28 cellular contexts compared by ENCODE assay signal in genomic region chr17:81234506-81234855, GRCh38.
"Had no signal": no experiment of that assay in that cellular context is flagged by ENCODE, and none has a peak within 500 bp of the region (broad histone marks: within the 10 kb centered on the region; RNA-seq: fewer than 3 reads in every experiment).

No MANE protein-coding gene starts in this region.

- H3K9me3 ChIP-seq: gastroesophageal sphincter, left lung, lower lobe of right lung, pancreas, psoas muscle, testis, uterus had no signal

- H3K9me3 Mint-ChIP-seq: activated B cell treated with CpG ODN at 0.5 μM for 24 hours; activated CD8-positive, alpha-beta T cell treated with anti-CD3 and anti-CD28 coated beads for 36 hours; activated naive CD4-positive, alpha-beta T cell treated with anti-CD3 and anti-CD28 coated beads, Interleukin-2, amount 10 ng/mL, durations not matched to agents 7 days and 5 days; nephron; T-cell; T-helper 2 cell treated with Interferon-gamma antibody and Interleukin-4, amounts not matched to agents 5 μg/mL and 100 μg/mL, for 36 hours had no signal

- H3K27ac ChIP-seq: gastroesophageal sphincter, left lung, lower lobe of right lung, pancreas, psoas muscle, testis, uterus had no signal

- H3K27me3 ChIP-seq: gastroesophageal sphincter, left lung, pancreas, testis, uterus had no signal

- DNase-seq: activated B cell treated with CpG ODN at 0.5 μM for 24 hours; activated CD4-positive, alpha-beta T cell treated with anti-CD3 and anti-CD28 coated beads, Interleukin-2, amount 50 U/mL, for 1 hour; activated CD8-positive, alpha-beta T cell treated with anti-CD3 and anti-CD28 coated beads for 36 hours; activated effector memory CD4-positive, alpha-beta T cell treated with Interleukin-2 at 50 U/mL for 16 hours; activated naive CD4-positive, alpha-beta T cell treated with anti-CD3 and anti-CD28 coated beads, Interleukin-2, amount 10 ng/mL, durations not matched to agents 7 days and 5 days; activated T-cell treated with anti-CD3 and anti-CD28 coated beads, Interleukin-2, amount 50 U/mL, for 48 hours; amniotic stem cell; dermis blood vessel endothelial cell; effector CD4-positive, alpha-beta T cell; erythroblast; hypothalamus; kidney glomerular epithelial cell; lower lobe of right lung; mesenchymal stem cell; nucleus accumbens; stimulated activated CD4-positive, alpha-beta T cell treated with anti-CD3 and anti-CD28 coated beads, Interleukin-15, amount 100 ng/mL, for 24 hours; stimulated activated CD4-positive, alpha-beta T cell treated with anti-CD3 and anti-CD28 coated beads, Interleukin-2, amount 100 ng/mL, for 24 hours; stimulated activated naive CD4-positive, alpha-beta T cell; T-cell; testis; trophoblast cell; uterus had no signal

- H3K27ac Mint-ChIP-seq: activated B cell treated with CpG ODN at 0.5 μM for 24 hours; activated CD8-positive, alpha-beta T cell treated with anti-CD3 and anti-CD28 coated beads for 36 hours; activated naive CD4-positive, alpha-beta T cell treated with anti-CD3 and anti-CD28 coated beads, Interleukin-2, amount 10 ng/mL, durations not matched to agents 7 days and 5 days; nephron; T-cell; T-helper 2 cell treated with Interferon-gamma antibody and Interleukin-4, amounts not matched to agents 5 μg/mL and 100 μg/mL, for 36 hours had no signal

- H3K36me3 ChIP-seq: uterus had no signal

- H3K27me3 Mint-ChIP-seq: activated B cell treated with CpG ODN at 0.5 μM for 24 hours; activated CD8-positive, alpha-beta T cell treated with anti-CD3 and anti-CD28 coated beads for 36 hours; activated naive CD4-positive, alpha-beta T cell treated with anti-CD3 and anti-CD28 coated beads, Interleukin-2, amount 10 ng/mL, durations not matched to agents 7 days and 5 days; T-cell had no signal

- H3K4me3 ChIP-seq: gastroesophageal sphincter, left lung, lower lobe of right lung, pancreas, psoas muscle, testis, uterus had no signal

- ATAC-seq: activated CD8-positive, alpha-beta T cell treated with anti-CD3 and anti-CD28 coated beads for 36 hours; gastroesophageal sphincter; left lung; lower lobe of right lung; pancreas; psoas muscle; T-cell had no signal

- H3K4me3 Mint-ChIP-seq: activated B cell treated with CpG ODN at 0.5 μM for 24 hours; activated CD8-positive, alpha-beta T cell treated with anti-CD3 and anti-CD28 coated beads for 36 hours; activated naive CD4-positive, alpha-beta T cell treated with anti-CD3 and anti-CD28 coated beads, Interleukin-2, amount 10 ng/mL, durations not matched to agents 7 days and 5 days; T-helper 2 cell treated with Interferon-gamma antibody and Interleukin-4, amounts not matched to agents 5 μg/mL and 100 μg/mL, for 36 hours had no signal
